Comparison of ENCODE assay signal across 12 cellular contexts in the genomic region with DNA sequence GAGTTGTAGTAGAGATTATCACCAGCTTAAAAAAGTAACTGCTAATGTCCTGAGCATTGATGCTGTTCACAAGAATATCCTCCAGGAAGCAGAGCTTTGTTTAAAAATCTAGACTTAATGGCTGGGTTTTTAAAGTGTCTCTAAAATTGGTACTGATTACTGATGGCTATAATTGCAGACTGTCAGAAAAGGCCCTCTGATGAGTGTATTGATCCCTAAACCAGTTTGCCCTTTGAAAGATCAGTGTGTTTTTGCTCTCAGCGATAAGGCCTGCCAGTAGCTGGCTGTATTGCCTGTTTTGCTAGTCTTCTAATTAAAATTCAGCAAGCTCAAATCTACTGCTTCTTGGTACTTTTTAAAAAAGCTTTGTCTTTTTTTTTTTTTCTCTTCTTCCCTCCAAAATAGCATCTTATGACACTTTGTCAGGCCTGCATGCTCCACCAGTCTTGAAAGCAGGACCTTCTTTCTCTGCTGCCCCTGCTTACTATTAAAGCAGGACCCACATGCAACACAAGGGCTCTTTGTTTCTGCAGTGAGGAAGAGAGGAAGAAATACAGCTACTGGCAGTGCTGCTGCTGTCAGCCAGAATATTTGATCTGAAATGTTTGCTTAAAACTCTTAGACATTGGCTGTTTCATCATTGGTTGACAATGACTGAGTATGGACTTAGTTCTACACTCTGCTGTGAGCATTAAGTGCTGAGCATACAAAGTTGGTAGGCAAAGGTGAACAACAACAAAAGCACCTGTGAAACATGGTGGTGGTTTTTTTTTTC. TPM values are rescaled to one million over a fixed set of nuclear protein-coding genes. Genes with fewer than 3 reads are reported as not detected.
DNase-seq lines count a peak whose midpoint lies in the region; ATAC-seq and TF ChIP-seq lines count a peak whose summit lies in the region.
"Had no signal": no experiment of that assay in that cellular context is flagged by ENCODE, and none has a peak within 500 bp of the region (broad histone marks: within the 10 kb centered on the region; RNA-seq: fewer than 3 reads in every experiment).

No MANE protein-coding gene starts in this region.

- intact Hi-C loops in left lung (cut with DNase I), result no loop called here

- H3K27ac Mint-ChIP-seq in CD8-positive, alpha-beta memory T cell, result peak overlapping the region; percentile 50 to 100 (median 99)

- H3K79me2 ChIP-seq in Karpas-422 (ENCODE audit: low read length) (peaks cover 60% of the 10 kb centered on the region), SU-DHL-6 (ENCODE audit: insufficient read depth, low read length) (peaks cover 52% of the 10 kb centered on the region)

- no peaks in the 10 kb centered on the region for H3K9me3 Mint-ChIP-seq in CD8-positive, alpha-beta memory T cell

- ATAC-seq in left lung, result peak; percentile 7
- no peak for ATAC-seq in HG03460 (IDR thresholded peaks at IDR 0.05; ENCODE audit: unreplicated experiment)
- ATAC-seq in HG03039 (IDR thresholded peaks at IDR 0.05; ENCODE audit: unreplicated experiment), result no peak

- H3K9ac ChIP-seq in Karpas-422 (ENCODE audit: low read length) (peak overlapping the region; percentile 78), SU-DHL-6 (ENCODE audit: low read length) (no peak overlapping the region)

- H3K4me1 Mint-ChIP-seq in CD8-positive, alpha-beta memory T cell, result peaks cover 53 to 71% (median 63%) of the 10 kb centered on the region in 3 donors

- no peak overlapping the region for H2AFZ ChIP-seq in Karpas-422 (ENCODE audit: low read length)
- no peak overlapping the region for H2AFZ ChIP-seq in SU-DHL-6 (ENCODE audit: low read depth, low read length, severe bottlenecking)

- peaks cover 0 to 8% of the 10 kb centered on the region in 2 donors for H3K27me3 Mint-ChIP-seq in CD8-positive, alpha-beta memory T cell

- H4K20me1 ChIP-seq in Karpas-422 (ENCODE audit: insufficient read depth, low read depth, low read length), result no peaks in the 10 kb centered on the region
- H4K20me1 ChIP-seq in SU-DHL-6 (ENCODE audit: low read depth, low read length), result no peaks in the 10 kb centered on the region; the same call in 1 of the 2 replicates

- H3K4me3 Mint-ChIP-seq in CD8-positive, alpha-beta memory T cell, result peak overlapping the region; percentile 87 to 97 (median 95)

- H3K4me1 ChIP-seq in CD8-positive, alpha-beta memory T cell (ENCODE audit: insufficient read depth, low read length), result peaks cover 17% of the 10 kb centered on the region
- H3K4me1 ChIP-seq in Karpas-422 (ENCODE audit: low read length) (peaks cover 53% of the 10 kb centered on the region), left lung (peaks cover 14 to 16% of the 10 kb centered on the region in 2 donors)
- H3K4me1 ChIP-seq: SJCRH30 had no signal

- no peak for DNase-seq in CD8-positive, alpha-beta memory T cell
- peak; percentile 79 for DNase-seq in Karpas-422
- DNase-seq in left lung, result no peak
- DNase-seq in hepatic stellate cell (ENCODE audit: low spot score), result no peak
- DNase-seq in NCI-H2227 (lab: John Stamatoyannopoulos, UW; ENCODE audit: unreplicated experiment), result no peak
- DNase-seq: brain microvascular endothelial cell, GF-D8, islet precursor cell, SJCRH30 had no signal

- peaks cover 0 to 7% (median 0%) of the 10 kb centered on the region in 3 donors for H3K36me3 Mint-ChIP-seq in CD8-positive, alpha-beta memory T cell

- POLR2A ChIA-PET in CD8-positive, alpha-beta memory T cell (lab: Charles Lee), result no interaction called here

- H3K4me2 ChIP-seq in Karpas-422 (ENCODE audit: low read depth, low read length, poor library complexity, severe bottlenecking), result peak overlapping the region; percentile 78
- peak overlapping the region; percentile 67 for H3K4me2 ChIP-seq in SU-DHL-6 (ENCODE audit: low read depth, low read length, poor library complexity, severe bottlenecking)

- H3K36me3 ChIP-seq in CD8-positive, alpha-beta memory T cell (ENCODE audit: insufficient read depth, low read length), result no peaks in the 10 kb centered on the region
- H3K36me3 ChIP-seq in Karpas-422 (ENCODE audit: insufficient read depth, low read length) (no peaks in the 10 kb centered on the region), SU-DHL-6 (ENCODE audit: low read length) (no peaks in the 10 kb centered on the region; the same call in 1 of the 2 replicates), left lung (no peaks in the 10 kb centered on the region)
- H3K36me3 ChIP-seq: brain microvascular endothelial cell, SJCRH30 had no signal

- no peak for TF ChIP-seq CTCF in SU-DHL-6 (IDR thresholded peaks at IDR 0.05; ENCODE audit: insufficient read depth, low read length, poor library complexity, severe bottlenecking)
- no peak for TF ChIP-seq CTCF in left lung (IDR thresholded peaks at IDR 0.05)

- no peaks in the 10 kb centered on the region for H3K9me3 ChIP-seq in CD8-positive, alpha-beta memory T cell (ENCODE audit: low read length)
- H3K9me3 ChIP-seq in Karpas-422 (ENCODE audit: low read length) (no peaks in the 10 kb centered on the region), SU-DHL-6 (ENCODE audit: insufficient read depth, low read length) (peaks cover 9% of the 10 kb centered on the region; the same call in 1 of the 2 replicates), left lung (no peaks in the 10 kb centered on the region)
- H3K9me3 ChIP-seq: SJCRH30 had no signal

- H3K27ac ChIP-seq in CD8-positive, alpha-beta memory T cell (ENCODE audit: low read depth, low read length), result no peak overlapping the region
- H3K27ac ChIP-seq in Karpas-422 (ENCODE audit: low read length), result peak overlapping the region; percentile 94
- H3K27ac ChIP-seq in SU-DHL-6 (ENCODE audit: low read depth, low read length), result no peak overlapping the region
- no peak overlapping the region for H3K27ac ChIP-seq in left lung
- H3K27ac ChIP-seq: brain microvascular endothelial cell, SJCRH30 had no signal

- H3F3A ChIP-seq in SU-DHL-6 (ENCODE audit: insufficient read depth), result no peaks in the 10 kb centered on the region

- no peaks in the 10 kb centered on the region for H3K27me3 ChIP-seq in CD8-positive, alpha-beta memory T cell (ENCODE audit: insufficient read depth, low read length, poor library complexity, severe bottlenecking)
- H3K27me3 ChIP-seq in Karpas-422 (ENCODE audit: low read length), result no peaks in the 10 kb centered on the region
- H3K27me3 ChIP-seq in SU-DHL-6 (ENCODE audit: low read length), result no peaks in the 10 kb centered on the region
- H3K27me3 ChIP-seq in left lung, result peaks cover 0 to 2% of the 10 kb centered on the region in 2 donors
- H3K27me3 ChIP-seq: brain microvascular endothelial cell, SJCRH30 had no signal

- CTCF ChIA-PET in CD8-positive, alpha-beta memory T cell (lab: Charles Lee), result interaction anchor here (0.7 to 1.4 kb wide), 2 partner anchors 16 to 28 kb away, joined by 3 to 4 read pairs; no protein-coding TSS in a partner anchor

- H3K4me3 ChIP-seq in CD8-positive, alpha-beta memory T cell (ENCODE audit: low read length), result no peak overlapping the region
- H3K4me3 ChIP-seq in Karpas-422 (ENCODE audit: low read length), result peak overlapping the region; percentile 74
- no peak overlapping the region for H3K4me3 ChIP-seq in SU-DHL-6 (ENCODE audit: insufficient read depth, low read length, poor library complexity, severe bottlenecking)
- H3K4me3 ChIP-seq in left lung, result no peak overlapping the region
- H3K4me3 ChIP-seq: SJCRH30 had no signal

- no peaks in the 10 kb centered on the region for H3K9me2 ChIP-seq in Karpas-422 (replicated peaks; ENCODE audit: insufficient read depth, low read length)
- H3K9me2 ChIP-seq in SU-DHL-6 (replicated peaks; ENCODE audit: insufficient read depth, low read length), result no peaks in the 10 kb centered on the region

RNA-seq across cellular contexts. Expression of a gene that starts 1.8 kb away (rescaled TPM):
- 100 to 1,000 TPM; 166 to 177 TPM for total RNA-seq in CD8-positive, alpha-beta memory T cell
- 209 TPM for polyA plus RNA-seq in CD8-positive, alpha-beta memory T cell
- 105 and 164 TPM in 2 replicates for total RNA-seq in Karpas-422 (2014; rRNA removed; shearing (Covaris generic); ENCODE audit: low replicate concordance)
- 10 to 100 TPM; 64.4 to 95.9 TPM for total RNA-seq in left lung
